In genomic region chr16:30874244-30874820, GRCh38 we compare ENCODE assay signal across 8 cellular contexts. TPM values are rescaled to one million over a fixed set of nuclear protein-coding genes. Genes with fewer than 3 reads are reported as not detected.
DNase-seq lines count a peak whose midpoint lies in the region; ATAC-seq and TF ChIP-seq lines count a peak whose summit lies in the region.

No MANE protein-coding gene starts in this region.

- H3K27me3 ChIP-seq in H7 (ENCODE audit: control insufficient read depth, insufficient read depth, low read length) (peaks cover 22% of the 10 kb centered on the region), gastroesophageal sphincter (no peaks in the 10 kb centered on the region)

- 28% methylated on average over 4 of the region's 23 CpGs; no CpG with 5 or more reads in 1 of the 2 donors for WGBS in gastroesophageal sphincter (ENCODE audit: low coverage in 1 of 2), 2 donors

- no peak for TF ChIP-seq POLR2A in gastroesophageal sphincter (IDR thresholded peaks at IDR 0.05)

- no peak for TF ChIP-seq EP300 in gastroesophageal sphincter (IDR thresholded peaks at IDR 0.05)

- H3K4me3 ChIP-seq in H7 (ENCODE audit: insufficient read depth, low read depth, low read length) (peak overlapping the region; percentile 88), gastroesophageal sphincter (peak overlapping the region; percentile 82 to 93), skin epidermis (peak overlapping the region; percentile 63 to 91 (median 74))

- TF ChIP-seq CTCF in VCaP (conservative IDR thresholded peaks at IDR 0.05) (no peak), gastroesophageal sphincter (IDR thresholded peaks at IDR 0.05) (no peak), GM10266 (IDR thresholded peaks at IDR 0.05; ENCODE audit: control insufficient read depth, insufficient read depth, low read depth, missing control alignments) (no peak)

- ATAC-seq in gastroesophageal sphincter: no peak

- peak overlapping the region; percentile 80 for H3K27ac ChIP-seq in VCaP
- H3K27ac ChIP-seq in gastroesophageal sphincter: peak overlapping the region; percentile 75 to 92 (median 90)
- peak overlapping the region in 20 of 21 experiments; percentile 78 to 98 (median 92) for H3K27ac ChIP-seq in skin epidermis

- peaks cover 0 to 44% (median 18%) of the 10 kb centered on the region in 3 donors for H3K4me1 ChIP-seq in gastroesophageal sphincter

- H3K9me3 ChIP-seq in gastroesophageal sphincter: no peaks in the 10 kb centered on the region

- DNase-seq in H7 (no peak), GM10266 (ENCODE audit: extremely low spot score) (no peak), NCI-H2107 (lab: John Stamatoyannopoulos, UW) (no peak), NOMO-1 (lab: John Stamatoyannopoulos, UW; ENCODE audit: unreplicated experiment in 2 of 2) (no peak), T-helper 9 cell (no peak)

- H3K36me3 ChIP-seq in H7 (replicated peaks; ENCODE audit: control insufficient read depth, insufficient read depth, low read length) (no peaks in the 10 kb centered on the region), gastroesophageal sphincter (peaks cover 0 to 12% of the 10 kb centered on the region in 2 donors)

RNA-seq across cellular contexts. Expression of gene BCL7C, which starts 19.5 kb away (rescaled TPM):
- total RNA-seq in H7 (2014; rRNA removed; shearing (Covaris generic)): 16.4 and 35.5 TPM in 2 replicates
- total RNA-seq in gastroesophageal sphincter: 10 to 100 TPM; 39.2 to 48.7 (median 42.0) TPM

RNA-seq across cellular contexts. Expression of gene CTF1, which starts 22.1 kb away (rescaled TPM):
- total RNA-seq in H7 (2014; rRNA removed; shearing (Covaris generic)): 2.0 TPM in 2 replicates
- total RNA-seq in gastroesophageal sphincter: 10 to 100 TPM in 1 of 4 donors, 1 to 10 TPM in 3; 5.1 to 14.6 (median 6.2) TPM

RNA-seq across cellular contexts. Expression of gene FBXL19, which starts 49.0 kb away (rescaled TPM):
- total RNA-seq in H7 (2014; rRNA removed; shearing (Covaris generic)): 78.3 and 89.8 TPM in 2 replicates
- total RNA-seq in gastroesophageal sphincter: 10 to 100 TPM in 3 of 4 donors, 1 to 10 TPM in 1; 10.0 to 23.5 (median 11.9) TPM
